In the genomic region with DNA sequence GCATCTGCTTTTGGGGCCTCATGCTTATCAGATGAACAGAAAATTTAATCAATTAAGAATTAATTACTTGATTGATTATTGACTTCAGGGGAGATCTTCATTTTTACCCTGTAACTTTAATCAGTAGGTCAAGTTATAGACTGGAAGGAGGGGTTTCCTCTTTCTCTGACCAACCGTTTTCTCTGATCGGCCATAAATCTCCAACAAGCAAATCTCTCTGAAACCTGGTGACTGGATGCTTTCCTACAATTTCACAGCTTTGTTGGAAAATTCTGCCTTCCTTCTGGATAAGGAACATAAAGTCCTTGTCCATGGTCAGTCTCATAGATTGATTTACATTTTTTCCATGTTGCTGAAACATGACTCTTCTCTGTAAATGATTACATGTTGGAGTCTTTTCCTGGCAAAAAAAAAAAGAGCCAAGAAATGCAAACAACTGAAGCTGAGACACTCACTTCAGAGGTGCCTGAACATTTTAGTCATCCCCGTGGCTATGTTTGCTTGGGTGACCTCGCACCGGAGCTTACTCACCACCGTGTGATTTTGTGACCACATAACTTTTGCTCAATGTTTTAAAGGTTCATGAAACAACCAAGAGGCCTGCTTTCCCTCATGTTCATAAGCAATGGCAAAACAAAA, we compare ENCODE assay signal across 8 cellular contexts. TPM values are rescaled to one million over a fixed set of nuclear protein-coding genes. Genes with fewer than 3 reads are reported as not detected.
DNase-seq lines count a peak whose midpoint lies in the region; ATAC-seq and FAIRE-seq lines count a peak whose summit lies in the region.

No MANE protein-coding gene starts in this region.

- in situ Hi-C loops in Caki2 (cut with HindIII; ENCODE audit: low pct_unique_long_range_greater_than_20kb, low sequenced_read_pairs) = no loop called here

- no peak for FAIRE-seq in small intestine (lab: Jason Lieb, UNC)

- H3K9me3 ChIP-seq in small intestine (ENCODE audit: control insufficient read depth, low read depth) = no peaks in the 10 kb centered on the region

- peaks cover 0 to 2% of the 10 kb centered on the region in 2 donors for H3K27me3 ChIP-seq in small intestine (ENCODE audit: control insufficient read depth in 2 of 2, insufficient read depth in 2 of 2, low read length in 2 of 2)

- 39 to 49% (median 48%) methylated on average over 6 of the region's 6 CpGs for WGBS in small intestine, 3 donors

- peak; percentile 87 for ATAC-seq in GM21786 (IDR thresholded peaks at IDR 0.05; ENCODE audit: unreplicated experiment)

- no peak overlapping the region for H3K27ac ChIP-seq in small intestine (ENCODE audit: low read depth in 1 of 2, low read length in 1 of 2)

- H3K4me3 ChIP-seq in small intestine (ENCODE audit: low read depth in 1 of 2, low read length in 2 of 2) = no peak overlapping the region

- DNase-seq in Caki2 (ENCODE audit: low read depth) = peak; percentile 98
- peak; percentile 65 for DNase-seq in NOMO-1 treated with DMSO at 0.1 percent for 48 hours (lab: John Stamatoyannopoulos, UW; ENCODE audit: unreplicated experiment)
- peak; percentile 31 for DNase-seq in brain pericyte (ENCODE audit: low read depth, low spot score)
- DNase-seq in small intestine = peak; percentile 5
- no peak for DNase-seq in middle frontal gyrus (ENCODE audit: extremely low spot score, low spot score)
- no peak for DNase-seq in NCI-H187 treated with DMSO at 0.1 percent for 48 hours (lab: John Stamatoyannopoulos, UW)
- no peak for DNase-seq in OCI-M2 (lab: John Stamatoyannopoulos, UW; ENCODE audit: unreplicated experiment)

- no peaks in the 10 kb centered on the region for H3K4me1 ChIP-seq in small intestine (ENCODE audit: control insufficient read depth in 2 of 2, insufficient read depth in 1 of 2, low read depth in 1 of 2, low read length in 1 of 2)

- H3K36me3 ChIP-seq in small intestine (ENCODE audit: control insufficient read depth in 2 of 2, insufficient read depth in 2 of 2, low read length in 2 of 2) = no peaks in the 10 kb centered on the region

RNA-seq across cellular contexts. Expression of gene IRF4, which starts 31.0 kb away (rescaled TPM):
- total RNA-seq in Caki2 (2014; rRNA removed; shearing (Covaris generic); ENCODE audit: low replicate concordance) = not detected in 2 replicates
- polyA plus RNA-seq in small intestine = 1 to 10 TPM in 2 of 3 donors, not detected in 1; 1.4 to 3.5 TPM

Comparison
In these comparisons a context has a peak if more than half of its experiments do, and no peak if none do; other contexts are left out.
1. DNase-seq: peak in Caki2 (single experiment), NOMO-1 treated with DMSO at 0.1 percent for 48 hours (single experiment), brain pericyte (single experiment) and small intestine (single experiment); none in middle frontal gyrus (single experiment), NCI-H187 treated with DMSO at 0.1 percent for 48 hours (single experiment) and OCI-M2 (single experiment).